ENCODE assay signal across 10 cellular contexts in the genomic region with DNA sequence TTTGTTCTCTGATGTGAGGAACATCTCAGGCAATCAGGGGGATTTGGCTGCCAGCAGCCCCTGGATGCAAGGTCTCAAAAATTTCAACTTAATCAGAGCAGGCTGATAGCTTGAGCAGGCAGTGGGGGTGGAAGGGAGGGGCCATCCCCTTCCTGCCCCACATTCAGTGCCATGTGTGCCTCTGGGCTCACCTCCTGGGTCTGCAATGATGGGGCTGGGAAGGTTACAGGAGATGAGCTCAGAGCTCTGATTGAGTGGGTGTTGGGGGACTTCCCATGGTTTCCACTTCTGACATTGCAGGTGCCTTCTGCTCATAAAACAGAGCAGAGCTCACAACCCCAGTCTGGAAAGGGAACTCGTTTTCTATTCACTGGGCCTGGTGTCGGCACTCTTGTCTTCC. TPM values are rescaled to one million over a fixed set of nuclear protein-coding genes. Genes with fewer than 3 reads are reported as not detected.
DNase-seq lines count a peak whose midpoint lies in the region; ATAC-seq and TF ChIP-seq lines count a peak whose summit lies in the region.
"Had no signal": no experiment of that assay in that cellular context is flagged by ENCODE, and none has a peak within 500 bp of the region (broad histone marks: within the 10 kb centered on the region; RNA-seq: fewer than 3 reads in every experiment).

No MANE protein-coding gene starts in this region.

- peak; percentile 57 for ATAC-seq in GM18502 (IDR thresholded peaks at IDR 0.05; ENCODE audit: poor library complexity, unreplicated experiment)
- peak; percentile 55 for ATAC-seq in HG03378 (IDR thresholded peaks at IDR 0.05; ENCODE audit: unreplicated experiment)
- no peak for ATAC-seq in gastrocnemius medialis
- ATAC-seq in right cardiac atrium = no peak

- H3K27me3 ChIP-seq in gastrocnemius medialis (no peaks in the 10 kb centered on the region), right cardiac atrium (ENCODE audit: control insufficient read depth, insufficient read depth) (no peaks in the 10 kb centered on the region), adrenal gland (no peaks in the 10 kb centered on the region)
- H3K27me3 ChIP-seq: brain microvascular endothelial cell had no signal

- no peak overlapping the region for H3K4me3 ChIP-seq in gastrocnemius medialis
- no peak overlapping the region for H3K4me3 ChIP-seq in right cardiac atrium (ENCODE audit: low read length)
- no peak overlapping the region for H3K4me3 ChIP-seq in adrenal gland

- peak; percentile 96 for DNase-seq in activated naive CD4-positive, alpha-beta T cell treated with anti-CD3 and anti-CD28 coated beads for 36 hours
- DNase-seq in stimulated activated CD4-positive, alpha-beta T cell treated with anti-CD3 and anti-CD28 coated beads, Interleukin-4, amount 100 ng/mL, for 4 hours = peak; percentile 57 to 77
- no peak for DNase-seq in gastrocnemius medialis
- DNase-seq in right cardiac atrium = no peak
- DNase-seq in caudate nucleus (lab: John Stamatoyannopoulos, UW) = no peak
- no peak for DNase-seq in adrenal gland
- DNase-seq: brain microvascular endothelial cell, SK-N-SH had no signal

- H3K27ac ChIP-seq in gastrocnemius medialis (no peak overlapping the region), right cardiac atrium (ENCODE audit: low read length) (no peak overlapping the region), caudate nucleus (ENCODE audit: low read depth, low read length) (no peak overlapping the region), adrenal gland (no peak overlapping the region)
- H3K27ac ChIP-seq: brain microvascular endothelial cell had no signal

- peak overlapping the region; percentile 78 for H3K27ac Mint-ChIP-seq in activated naive CD4-positive, alpha-beta T cell treated with anti-CD3 and anti-CD28 coated beads for 36 hours

- peak overlapping the region; percentile 4 for H3K4me3 Mint-ChIP-seq in activated naive CD4-positive, alpha-beta T cell treated with anti-CD3 and anti-CD28 coated beads for 36 hours

- intact Hi-C loops in activated naive CD4-positive, alpha-beta T cell treated with anti-CD3 and anti-CD28 coated beads for 36 hours (cut with micrococcal nuclease) = loop anchor here (1.0 to 5.0 kb wide), 5 partner anchors 21 to 64 kb away; partner anchors contain the start of genes CILP, CLPX, PARP16 and RNU5A-1
- intact Hi-C loops in gastrocnemius medialis (cut with DNase I; ENCODE audit: low total_unique reads) = no loop called here
- intact Hi-C loops in right cardiac atrium (cut with DNase I) = no loop called here
- intact Hi-C loops in adrenal gland (cut with DNase I) = no loop called here

- TF ChIP-seq POLR2A in gastrocnemius medialis (IDR thresholded peaks at IDR 0.05) (no peak), adrenal gland (IDR thresholded peaks at IDR 0.05) (no peak)

- H3K27me3 Mint-ChIP-seq in activated naive CD4-positive, alpha-beta T cell treated with anti-CD3 and anti-CD28 coated beads for 36 hours (ENCODE audit: low read depth) = no peaks in the 10 kb centered on the region

- H3K36me3 ChIP-seq in gastrocnemius medialis (no peaks in the 10 kb centered on the region), adrenal gland (replicated peaks in 1 of 2) (no peaks in the 10 kb centered on the region)
- H3K36me3 ChIP-seq: brain microvascular endothelial cell had no signal

- no peaks in the 10 kb centered on the region for H3K9me3 Mint-ChIP-seq in activated naive CD4-positive, alpha-beta T cell treated with anti-CD3 and anti-CD28 coated beads for 36 hours

- WGBS in right cardiac atrium = 81% methylated on average over 2 of the region's 2 CpGs
- WGBS in adrenal gland, 4 donors = 66 to 92% (median 81%) methylated on average over 2 of the region's 2 CpGs

- peaks cover 5% of the 10 kb centered on the region for H3K36me3 Mint-ChIP-seq in activated naive CD4-positive, alpha-beta T cell treated with anti-CD3 and anti-CD28 coated beads for 36 hours (ENCODE audit: low read depth)

- peaks cover 0 to 4% of the 10 kb centered on the region in 2 donors for H3K4me1 ChIP-seq in gastrocnemius medialis
- peaks cover 14% of the 10 kb centered on the region for H3K4me1 ChIP-seq in right cardiac atrium (ENCODE audit: control insufficient read depth, insufficient read depth, low read length)
- no peaks in the 10 kb centered on the region for H3K4me1 ChIP-seq in adrenal gland (replicated peaks in 1 of 2)

- peaks cover 24% of the 10 kb centered on the region for H3K4me1 Mint-ChIP-seq in activated naive CD4-positive, alpha-beta T cell treated with anti-CD3 and anti-CD28 coated beads for 36 hours (ENCODE audit: low read depth)

- in situ Hi-C loops in gastrocnemius medialis (cut with MboI; ENCODE audit: low sequenced_read_pairs in 4 of 4) = loop anchor here in 1 of 4 donors (25.0 kb wide), 1 partner anchor 212 kb away; the partner anchor contains the start of genes MTFMT and SLC51B

- CTCF ChIA-PET in activated naive CD4-positive, alpha-beta T cell treated with anti-CD3 and anti-CD28 coated beads for 36 hours (lab: Charles Lee) = interaction anchor here (0.7 to 2.4 kb wide), 3 partner anchors 15 to 29 kb away, joined by 3 to 9 read pairs (median 3); no protein-coding TSS in a partner anchor

- TF ChIP-seq CTCF in gastrocnemius medialis (IDR thresholded peaks at IDR 0.05 in 4 of 5, conservative IDR thresholded peaks at IDR 0.05 in 1 of 5) = no peak
- TF ChIP-seq CTCF in adrenal gland (IDR thresholded peaks at IDR 0.05) = no peak

- H3K9me3 ChIP-seq in gastrocnemius medialis (no peaks in the 10 kb centered on the region), right cardiac atrium (ENCODE audit: control insufficient read depth, low read length) (no peaks in the 10 kb centered on the region), adrenal gland (replicated peaks in 1 of 3) (no peaks in the 10 kb centered on the region)
- H3K9me3 ChIP-seq: SK-N-SH had no signal

RNA-seq across cellular contexts. Expression of gene PARP16, which starts 37.0 kb away (rescaled TPM):
- total RNA-seq in activated naive CD4-positive, alpha-beta T cell treated with anti-CD3 and anti-CD28 coated beads for 36 hours = 10 to 100 TPM; 16.2 to 16.8 TPM
- total RNA-seq in gastrocnemius medialis = 1 to 10 TPM; 2.6 to 3.3 (median 3.0) TPM
- 1 to 10 TPM; 5.2 to 6.1 (median 5.5) TPM for total RNA-seq in right cardiac atrium
- polyA plus RNA-seq in right cardiac atrium = 4.3 TPM
- 10 to 100 TPM in 7 of 8 donors, 1 to 10 TPM in 1; 9.9 to 18.1 (median 15.5) TPM for total RNA-seq in adrenal gland
- polyA plus RNA-seq in adrenal gland = 10 to 100 TPM in 1 of 3 donors, 1 to 10 TPM in 2; 7.8 to 15.3 (median 8.6) TPM

RNA-seq across cellular contexts. Expression of gene CILP, which starts 38.4 kb away (rescaled TPM):
- not detected for total RNA-seq in activated naive CD4-positive, alpha-beta T cell treated with anti-CD3 and anti-CD28 coated beads for 36 hours
- total RNA-seq in gastrocnemius medialis (10 to 100 TPM in 3 of 4 donors, 1 to 10 TPM in 1; 5.4 to 49.9 (median 41.6) TPM), right cardiac atrium (1 to 10 TPM; 2.3 to 9.9 (median 4.1) TPM), adrenal gland (1 to 10 TPM in 4 of 8 donors, under 1 TPM in 4; 0.39 to 2.7 (median 1.3) TPM)
- polyA plus RNA-seq in right cardiac atrium (1.3 TPM), adrenal gland (1 to 10 TPM in 1 of 3 donors, under 1 TPM in 2; 0.68 to 1.4 (median 0.97) TPM)

RNA-seq across cellular contexts. Expression of gene RNU5A-1, which starts 46.2 kb away (rescaled TPM):
- not detected for total RNA-seq in activated naive CD4-positive, alpha-beta T cell treated with anti-CD3 and anti-CD28 coated beads for 36 hours
- total RNA-seq in gastrocnemius medialis (not detected), right cardiac atrium (10 to 100 TPM in 1 of 4 donors, not detected in 3; 12.5 TPM), adrenal gland (not detected)
- polyA plus RNA-seq in right cardiac atrium (not detected), adrenal gland (not detected)
- polyA plus RNA-seq: SK-N-SH had no signal

RNA-seq across cellular contexts. Expression of gene RNU5B-1, which starts 54.8 kb away (rescaled TPM):
- not detected for total RNA-seq in activated naive CD4-positive, alpha-beta T cell treated with anti-CD3 and anti-CD28 coated beads for 36 hours
- total RNA-seq in gastrocnemius medialis = not detected
- 10 to 100 TPM; 16.9 to 71.0 (median 42.7) TPM for total RNA-seq in right cardiac atrium
- polyA plus RNA-seq in right cardiac atrium = not detected
- total RNA-seq in adrenal gland = 10 to 100 TPM in 2 of 8 donors, not detected in 6; 27.3 to 29.8 TPM
- not detected for polyA plus RNA-seq in adrenal gland
- polyA plus RNA-seq: SK-N-SH had no signal

Comparison
In these comparisons a context has a peak if more than half of its experiments do, and no peak if none do; other contexts are left out.
1. ATAC-seq: peak in GM18502 (single experiment) and HG03378 (single experiment); none in gastrocnemius medialis (0 of 2) and right cardiac atrium (0 of 2).
2. DNase-seq: peak in activated naive CD4-positive, alpha-beta T cell treated with anti-CD3 and anti-CD28 coated beads for 36 hours (single experiment) and stimulated activated CD4-positive, alpha-beta T cell treated with anti-CD3 and anti-CD28 coated beads, Interleukin-4, amount 100 ng/mL, for 4 hours (2 of 2); none in gastrocnemius medialis (0 of 2), right cardiac atrium (0 of 3), caudate nucleus (0 of 61) and adrenal gland (0 of 7).